8 cellular contexts compared by ENCODE assay signal in the genomic region with DNA sequence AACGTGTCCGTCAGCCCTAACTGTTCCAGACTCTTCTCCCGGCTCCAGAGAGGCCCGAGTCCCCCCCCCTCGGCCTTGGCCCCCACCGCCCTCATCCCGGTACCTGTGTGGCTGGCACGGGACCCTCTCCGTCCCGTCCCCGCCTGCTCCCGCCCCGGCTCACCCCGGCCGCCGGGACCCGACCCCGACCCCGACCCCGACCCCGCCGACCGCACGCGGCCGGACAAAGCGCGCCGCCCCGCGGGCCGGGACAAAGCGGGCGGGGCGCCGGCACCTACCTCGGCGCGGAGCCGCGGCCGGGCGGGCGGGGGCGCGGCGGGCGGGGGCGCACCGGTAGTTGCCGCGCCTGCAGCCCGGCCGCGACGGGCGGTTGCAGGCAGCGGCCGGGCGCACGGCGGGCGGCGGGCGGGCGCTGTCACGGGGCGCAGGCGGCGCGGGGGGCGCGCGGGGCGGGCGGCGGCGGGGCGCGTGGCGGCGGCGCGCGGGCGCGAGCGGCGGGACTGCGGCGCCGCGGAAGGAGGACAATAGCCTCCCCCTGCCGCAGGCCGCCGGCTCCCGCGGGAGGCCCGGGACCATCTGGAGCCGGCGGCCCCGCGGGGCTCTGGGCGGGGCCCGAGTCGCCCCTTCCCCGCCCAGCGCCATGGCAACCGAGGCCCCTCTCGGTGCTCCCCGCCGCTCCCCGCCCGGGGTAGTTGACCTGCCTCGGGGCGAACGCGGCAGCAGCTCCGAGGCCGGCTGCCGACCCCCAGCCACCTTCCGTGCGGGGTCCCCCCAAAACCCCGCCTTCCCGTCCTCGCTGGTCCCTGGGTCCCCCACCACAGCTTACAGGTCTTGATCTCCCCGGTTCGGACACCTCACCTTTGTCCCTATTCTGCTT. TPM values are rescaled to one million over a fixed set of nuclear protein-coding genes. Genes with fewer than 3 reads are reported as not detected.
A peak's percentile ranks its signal among the peaks of the same experiment; 100 is the strongest.
DNase-seq lines count a peak whose midpoint lies in the region; ATAC-seq and TF ChIP-seq lines count a peak whose summit lies in the region.

No MANE protein-coding gene starts in this region.

- peak overlapping the region; percentile 55 for H3K4me3 ChIP-seq in A673 (ENCODE audit: low read depth, low read length, poor library complexity, severe bottlenecking)
- H3K4me3 ChIP-seq in iPS DF 6.9 (ENCODE audit: low read length) = peak overlapping the region; percentile 77; the same call in 1 of the 2 replicates

- H3K36me3 ChIP-seq in A673 (ENCODE audit: insufficient read depth, low read length, poor library complexity, severe bottlenecking) (no peaks in the 10 kb centered on the region), iPS DF 6.9 (ENCODE audit: control insufficient read depth, insufficient read depth, low read length) (no peaks in the 10 kb centered on the region; the same call in 1 of the 2 replicates)

- CTCF ChIA-PET in A673 (lab: Charles Lee) = interaction anchor here (0.6 kb wide), 1 partner anchor 7 kb away, joined by 5 read pairs; no protein-coding TSS in a partner anchor
- CTCF ChIA-PET in activated CD8-positive, alpha-beta T cell treated with anti-CD3 and anti-CD28 coated beads, Interleukin-2, amount 10 ng/mL, durations not matched to agents 7 days and 5 days (lab: Charles Lee) = interaction anchor here (0.7 kb wide), 1 partner anchor 11 kb away, joined by 3 read pairs; no protein-coding TSS in a partner anchor

- intact Hi-C loops in A673 (cut with micrococcal nuclease; ENCODE audit: unreplicated experiment) = no loop called here

- ATAC-seq in activated CD8-positive, alpha-beta T cell treated with anti-CD3 and anti-CD28 coated beads, Interleukin-2, amount 10 ng/mL, durations not matched to agents 7 days and 5 days = peak; percentile 43
- peak; percentile 43 for ATAC-seq in stimulated activated effector memory CD8-positive, alpha-beta T cell treated with anti-CD3 and anti-CD28 coated beads, Interleukin-12 subunit alpha, Interleukin-12 subunit beta, amount 100 ng/mL, for 72 hours

- H3K27me3 ChIP-seq in A673 (replicated peaks; ENCODE audit: insufficient read depth, low read depth, low read length, poor library complexity) (peaks cover 14% of the 10 kb centered on the region), iPS DF 6.9 (ENCODE audit: control insufficient read depth, insufficient read depth, low read length) (peaks cover 7% of the 10 kb centered on the region; the same call in 1 of the 2 replicates)

- no peak for TF ChIP-seq CTCF in A673 (conservative IDR thresholded peaks at IDR 0.05; ENCODE audit: low read depth, low read length)

- no CpG with 5 or more reads among the region's 128 CpGs for WGBS in iPS DF 6.9 (ENCODE audit: insufficient coverage, insufficient read length)

- peaks cover 69% of the 10 kb centered on the region for H3K27me3 Mint-ChIP-seq in activated CD8-positive, alpha-beta T cell treated with anti-CD3 and anti-CD28 coated beads, Interleukin-2, amount 10 ng/mL, durations not matched to agents 7 days and 5 days (ENCODE audit: low read depth)

- H3K4me3 Mint-ChIP-seq in activated CD8-positive, alpha-beta T cell treated with anti-CD3 and anti-CD28 coated beads, Interleukin-2, amount 10 ng/mL, durations not matched to agents 7 days and 5 days = peak overlapping the region; percentile 56
- peak overlapping the region; percentile 78 for H3K4me3 Mint-ChIP-seq in stimulated activated effector memory CD8-positive, alpha-beta T cell treated with anti-CD3 and anti-CD28 coated beads, Interleukin-12 subunit alpha, Interleukin-12 subunit beta, amount 100 ng/mL, for 72 hours

- H3K27ac ChIP-seq in A673 (ENCODE audit: low read depth, low read length, poor library complexity, severe bottlenecking) = peak overlapping the region; percentile 0
- H3K27ac ChIP-seq in iPS DF 6.9 (ENCODE audit: low read length) = no peak overlapping the region

- no peaks in the 10 kb centered on the region for H3K36me3 Mint-ChIP-seq in activated CD8-positive, alpha-beta T cell treated with anti-CD3 and anti-CD28 coated beads, Interleukin-2, amount 10 ng/mL, durations not matched to agents 7 days and 5 days (ENCODE audit: low read depth)
- H3K36me3 Mint-ChIP-seq in stimulated activated effector memory CD8-positive, alpha-beta T cell treated with anti-CD3 and anti-CD28 coated beads, Interleukin-12 subunit alpha, Interleukin-12 subunit beta, amount 100 ng/mL, for 72 hours = peaks cover 6% of the 10 kb centered on the region

- peak overlapping the region; percentile 5 for H3K27ac Mint-ChIP-seq in activated CD8-positive, alpha-beta T cell treated with anti-CD3 and anti-CD28 coated beads, Interleukin-2, amount 10 ng/mL, durations not matched to agents 7 days and 5 days
- peak overlapping the region; percentile 39 for H3K27ac Mint-ChIP-seq in stimulated activated effector memory CD8-positive, alpha-beta T cell treated with anti-CD3 and anti-CD28 coated beads, Interleukin-12 subunit alpha, Interleukin-12 subunit beta, amount 100 ng/mL, for 72 hours

- H3K9me3 Mint-ChIP-seq in activated CD8-positive, alpha-beta T cell treated with anti-CD3 and anti-CD28 coated beads, Interleukin-2, amount 10 ng/mL, durations not matched to agents 7 days and 5 days (ENCODE audit: insufficient read depth) = no peaks in the 10 kb centered on the region
- no peaks in the 10 kb centered on the region for H3K9me3 Mint-ChIP-seq in stimulated activated effector memory CD8-positive, alpha-beta T cell treated with anti-CD3 and anti-CD28 coated beads, Interleukin-12 subunit alpha, Interleukin-12 subunit beta, amount 100 ng/mL, for 72 hours

- peaks cover 17% of the 10 kb centered on the region for H3K4me1 Mint-ChIP-seq in activated CD8-positive, alpha-beta T cell treated with anti-CD3 and anti-CD28 coated beads, Interleukin-2, amount 10 ng/mL, durations not matched to agents 7 days and 5 days (ENCODE audit: low read depth)
- peaks cover 19% of the 10 kb centered on the region for H3K4me1 Mint-ChIP-seq in stimulated activated effector memory CD8-positive, alpha-beta T cell treated with anti-CD3 and anti-CD28 coated beads, Interleukin-12 subunit alpha, Interleukin-12 subunit beta, amount 100 ng/mL, for 72 hours

- H3K4me1 ChIP-seq in A673 (ENCODE audit: insufficient read depth, low read length, poor library complexity, severe bottlenecking) (no peaks in the 10 kb centered on the region), iPS DF 6.9 (ENCODE audit: control insufficient read depth, insufficient read depth, low read length) (0 out of 2 replicates have a peak, but pooled peaks cover 2% of the 10 kb centered on the region)

- BruUV-seq in A673 (replicated peaks; lab: Mats Ljungman, UMichigan) = no TSS peak

- DNase-seq in A673 (ENCODE audit: low spot score) (peak; percentile 50), GM19238 (ENCODE audit: insufficient read length, low spot score) (peak; percentile 35), iPS DF 6.9 (ENCODE audit: low read depth, low spot score) (no peak), NCI-H2107 (lab: John Stamatoyannopoulos, UW) (no peak), pons (ENCODE audit: low spot score) (no peak)
- no peak for DNase-seq in activated CD8-positive, alpha-beta T cell treated with anti-CD3 and anti-CD28 coated beads, Interleukin-2, amount 10 ng/mL, durations not matched to agents 7 days and 5 days
- DNase-seq in stimulated activated effector memory CD8-positive, alpha-beta T cell treated with anti-CD3 and anti-CD28 coated beads, Interleukin-12 subunit alpha, Interleukin-12 subunit beta, amount 100 ng/mL, for 72 hours (ENCODE audit: low spot score in 2 of 2) = no peak
- DNase-seq in activated CD8-positive, alpha-beta memory T cell treated with anti-CD3 and anti-CD28 coated beads, Interleukin-2, amount 50 U/mL, for 4 hours = no peak

- POLR2A ChIA-PET in A673 (lab: Charles Lee; ENCODE audit: low non-redundant PET) = no interaction called here
- POLR2A ChIA-PET in activated CD8-positive, alpha-beta T cell treated with anti-CD3 and anti-CD28 coated beads, Interleukin-2, amount 10 ng/mL, durations not matched to agents 7 days and 5 days (lab: Charles Lee) = no interaction called here

- H3K9me3 ChIP-seq in A673 (ENCODE audit: low read depth, low read length, poor library complexity, severe bottlenecking) (no peaks in the 10 kb centered on the region), iPS DF 6.9 (ENCODE audit: control insufficient read depth, insufficient read depth, low read length) (no peaks in the 10 kb centered on the region)

RNA-seq across cellular contexts. Expression of a gene that starts 0.9 kb away (rescaled TPM):
- 21.1 and 34.4 TPM in 2 replicates for total RNA-seq in A673 (2021)
- total RNA-seq in activated CD8-positive, alpha-beta T cell treated with anti-CD3 and anti-CD28 coated beads, Interleukin-2, amount 10 ng/mL, durations not matched to agents 7 days and 5 days = under 1 TPM in 1 of 2 experiments, not detected in 1; 0.31 TPM

RNA-seq across cellular contexts. Expression of a gene that starts 50.4 kb away (rescaled TPM):
- 35.0 and 40.5 TPM in 2 replicates for total RNA-seq in A673 (2021)
- 10 to 100 TPM; 18.7 to 21.5 TPM for total RNA-seq in activated CD8-positive, alpha-beta T cell treated with anti-CD3 and anti-CD28 coated beads, Interleukin-2, amount 10 ng/mL, durations not matched to agents 7 days and 5 days

Comparison
In these comparisons a context has a peak if more than half of its experiments do, and no peak if none do; other contexts are left out.
1. DNase-seq: peak in A673 (single experiment) and GM19238 (single experiment); none in activated CD8-positive, alpha-beta T cell treated with anti-CD3 and anti-CD28 coated beads, Interleukin-2, amount 10 ng/mL, durations not matched to agents 7 days and 5 days (single experiment), iPS DF 6.9 (single experiment), stimulated activated effector memory CD8-positive, alpha-beta T cell treated with anti-CD3 and anti-CD28 coated beads, Interleukin-12 subunit alpha, Interleukin-12 subunit beta, amount 100 ng/mL, for 72 hours (0 of 2), NCI-H2107 (single experiment), activated CD8-positive, alpha-beta memory T cell treated with anti-CD3 and anti-CD28 coated beads, Interleukin-2, amount 50 U/mL, for 4 hours (single experiment) and pons (single experiment).
2. RNA of a gene that starts 0.9 kb away (total RNA-seq): 21.1 to 34.4 TPM in A673; 0.31 TPM in activated CD8-positive, alpha-beta T cell treated with anti-CD3 and anti-CD28 coated beads, Interleukin-2, amount 10 ng/mL, durations not matched to agents 7 days and 5 days; every median in the first group is over 10 times any median in the second.